ENCODE assay signal across 14 cellular contexts in genomic region chr13:42221321-42221720, GRCh38. TPM values are rescaled to one million over a fixed set of nuclear protein-coding genes. Genes with fewer than 3 reads are reported as not detected.
DNase-seq lines count a peak whose midpoint lies in the region; ATAC-seq and TF ChIP-seq lines count a peak whose summit lies in the region.
"Had no signal": no experiment of that assay in that cellular context is flagged by ENCODE, and none has a peak within 500 bp of the region (broad histone marks: within the 10 kb centered on the region; RNA-seq: fewer than 3 reads in every experiment).

No MANE protein-coding gene starts in this region.

- H3K27me3 ChIP-seq in HAP-1 (ENCODE audit: low read depth): no peaks in the 10 kb centered on the region

- H3K36me3 Mint-ChIP-seq in T-helper 17 cell (ENCODE audit: low read depth) (peaks cover 13% of the 10 kb centered on the region), MCF 10A (ENCODE audit: insufficient read depth, unreplicated experiment) (peaks cover 36% of the 10 kb centered on the region)

- CTCF ChIA-PET in MCF 10A (lab: Yijun Ruan, JAX): interaction anchor here (0.5 to 1.1 kb wide), 2 partner anchors 10 to 51 kb away, joined by 3 read pairs; partner anchors contain the start of gene AKAP11

- peak overlapping the region; percentile 45 for H3K27ac Mint-ChIP-seq in T-helper 17 cell
- no peak overlapping the region for H3K27ac Mint-ChIP-seq in MCF 10A (ENCODE audit: low read depth, unreplicated experiment)
- H3K27ac Mint-ChIP-seq: CD4-positive, alpha-beta T cell had no signal

- intact Hi-C loops in MCF 10A (cut with micrococcal nuclease): no loop called here

- peaks cover 28% of the 10 kb centered on the region for H3K4me1 ChIP-seq in HAP-1
- H3K4me1 ChIP-seq: Caco-2 had no signal

- BruUV-seq in MCF 10A (replicated peaks; lab: Mats Ljungman, UMichigan): no TSS peak

- no peaks in the 10 kb centered on the region for H3K9me3 Mint-ChIP-seq in MCF 10A (ENCODE audit: unreplicated experiment)

- H3K9me3 ChIP-seq in HAP-1: no peaks in the 10 kb centered on the region
- H3K9me3 ChIP-seq in T-helper 17 cell (ENCODE audit: control insufficient read depth, low read length, poor library complexity, severe bottlenecking): no peaks in the 10 kb centered on the region
- H3K9me3 ChIP-seq: Caco-2 had no signal

- in situ Hi-C loops in HAP-1 (cut with MboI; ENCODE audit: low sequenced_read_pairs): no loop called here

- H3K36me3 ChIP-seq in HAP-1 (replicated peaks): peaks cover 3% of the 10 kb centered on the region; the same call in 1 of the 2 replicates

- DNase-seq in HAP-1 (ENCODE audit: low spot score in 2 of 2) (peak; percentile 65 to 97), T-helper 17 cell (no peak), fibroblast of pulmonary artery (ENCODE audit: low read depth) (peak; percentile 44), MCF 10A (ENCODE audit: unreplicated experiment) (no peak), epidermal melanocyte (ENCODE audit: insufficient read length, low spot score) (no peak)
- DNase-seq in central memory CD4-positive, alpha-beta T cell: no peak
- DNase-seq: ACHN; AML-193; Caco-2; CD4-positive, alpha-beta T cell; GDM1; GOT3; HCEC 1CT had no signal

- POLR2A ChIA-PET in MCF 10A (lab: Yijun Ruan, JAX): interaction anchor here (0.6 kb wide), 1 partner anchor 1019 kb away, joined by 3 read pairs; no protein-coding TSS in a partner anchor

- TF ChIP-seq CTCF in fibroblast of pulmonary artery (IDR thresholded peaks at IDR 0.05; ENCODE audit: low read length, missing control alignments) (no peak), MCF 10A (IDR thresholded peaks at IDR 0.05; ENCODE audit: unreplicated experiment) (no peak)

- H3K4me3 ChIP-seq in HAP-1 (no peak overlapping the region), fibroblast of pulmonary artery (replicated peaks; ENCODE audit: low read depth, low read length) (no peak overlapping the region)

- no peak for ATAC-seq in T-helper 17 cell
- ATAC-seq in HG03175 (IDR thresholded peaks at IDR 0.05; ENCODE audit: unreplicated experiment): no peak

- no peak overlapping the region for H3K4me3 Mint-ChIP-seq in T-helper 17 cell
- no peak overlapping the region for H3K4me3 Mint-ChIP-seq in MCF 10A (ENCODE audit: unreplicated experiment)
- H3K4me3 Mint-ChIP-seq: CD4-positive, alpha-beta T cell had no signal

- H3K27me3 Mint-ChIP-seq in T-helper 17 cell (no peaks in the 10 kb centered on the region), MCF 10A (ENCODE audit: insufficient read depth, unreplicated experiment) (no peaks in the 10 kb centered on the region)
- H3K27me3 Mint-ChIP-seq: CD4-positive, alpha-beta T cell had no signal

- H3K4me1 Mint-ChIP-seq in T-helper 17 cell (no peaks in the 10 kb centered on the region), MCF 10A (ENCODE audit: insufficient read depth, unreplicated experiment) (peaks cover 5% of the 10 kb centered on the region)

RNA-seq across cellular contexts. Expression of gene AKAP11, which starts 50.6 kb away (rescaled TPM):
- 10 to 100 TPM; 24.1 to 24.9 TPM for total RNA-seq in T-helper 17 cell
- total RNA-seq in MCF 10A (2022): 22.0 and 24.7 TPM in 2 replicates

Comparison
In these comparisons a context has a peak if more than half of its experiments do, and no peak if none do; other contexts are left out.
1. DNase-seq: peak in HAP-1 (2 of 2) and fibroblast of pulmonary artery (single experiment); none in T-helper 17 cell (0 of 3), MCF 10A (single experiment), central memory CD4-positive, alpha-beta T cell (single experiment) and epidermal melanocyte (single experiment).